11 cellular contexts compared by ENCODE assay signal in genomic region chr2:211867845-211868361, GRCh38.
DNase-seq lines count a peak whose midpoint lies in the region; ATAC-seq, FAIRE-seq and TF ChIP-seq lines count a peak whose summit lies in the region.
"Had no signal": no experiment of that assay in that cellular context is flagged by ENCODE, and none has a peak within 500 bp of the region (broad histone marks: within the 10 kb centered on the region; RNA-seq: fewer than 3 reads in every experiment).

No MANE protein-coding gene starts in this region.

- no peaks in the 10 kb centered on the region for H3K36me3 ChIP-seq in kidney (ENCODE audit: control insufficient read depth in 1 of 2, insufficient read depth in 2 of 2, low read length in 2 of 2)

- no peaks in the 10 kb centered on the region for H3K4me1 ChIP-seq in kidney (ENCODE audit: control insufficient read depth in 1 of 2, insufficient read depth in 1 of 2, low read depth in 1 of 2, low read length in 2 of 2)

- H3K4me3 ChIP-seq in kidney (ENCODE audit: low read length in 2 of 2) = no peak overlapping the region
- H3K4me3 ChIP-seq: lung had no signal

- intact Hi-C loops in kidney (cut with DNase I) = no loop called here

- TF ChIP-seq CTCF in kidney (IDR thresholded peaks at IDR 0.05; ENCODE audit: borderline replicate concordance, extremely low read depth, insufficient read depth) = no peak

- H3K9ac ChIP-seq in kidney (ENCODE audit: low read length in 2 of 2) = no peak overlapping the region

- ATAC-seq in HG02938 (IDR thresholded peaks at IDR 0.05; ENCODE audit: unreplicated experiment) = peak; percentile 89

- H3K9me3 ChIP-seq in kidney (ENCODE audit: control insufficient read depth in 1 of 2, low read length in 2 of 2) = no peaks in the 10 kb centered on the region

- no peak overlapping the region for H3K27ac ChIP-seq in kidney (ENCODE audit: low read depth in 2 of 2, low read length in 2 of 2)

- FAIRE-seq in kidney (lab: Jason Lieb, UNC) = no peak
- FAIRE-seq: A204.1 had no signal

- DNase-seq in NCI-H146 treated with DMSO at 0.1 percent for 48 hours (lab: John Stamatoyannopoulos, UW; ENCODE audit: unreplicated experiment) (peak; percentile 2), NCI-H146 (lab: John Stamatoyannopoulos, UW) (no peak), OCI-M1 (lab: John Stamatoyannopoulos, UW) (peak; percentile 44), smooth muscle cell of the brain vasculature (ENCODE audit: low read depth, low spot score) (peak; percentile 10), HUDEP-2 (lab: John Stamatoyannopoulos, UW; ENCODE audit: unreplicated experiment in 76 of 76) (no peak), kidney (no peak)
- DNase-seq in activated naive CD4-positive, alpha-beta T cell treated with Interleukin-2 at 50 U/mL for 16 hours = no peak
- DNase-seq: aorta had no signal

Comparison
In these comparisons a context has a peak if more than half of its experiments do, and no peak if none do; other contexts are left out.
1. DNase-seq: peak in NCI-H146 treated with DMSO at 0.1 percent for 48 hours (single experiment), OCI-M1 (single experiment) and smooth muscle cell of the brain vasculature (single experiment); none in NCI-H146 (single experiment), activated naive CD4-positive, alpha-beta T cell treated with Interleukin-2 at 50 U/mL for 16 hours (single experiment), HUDEP-2 (0 of 76) and kidney (single experiment).